Comparison of ENCODE assay signal across 9 cellular contexts in the genomic region with DNA sequence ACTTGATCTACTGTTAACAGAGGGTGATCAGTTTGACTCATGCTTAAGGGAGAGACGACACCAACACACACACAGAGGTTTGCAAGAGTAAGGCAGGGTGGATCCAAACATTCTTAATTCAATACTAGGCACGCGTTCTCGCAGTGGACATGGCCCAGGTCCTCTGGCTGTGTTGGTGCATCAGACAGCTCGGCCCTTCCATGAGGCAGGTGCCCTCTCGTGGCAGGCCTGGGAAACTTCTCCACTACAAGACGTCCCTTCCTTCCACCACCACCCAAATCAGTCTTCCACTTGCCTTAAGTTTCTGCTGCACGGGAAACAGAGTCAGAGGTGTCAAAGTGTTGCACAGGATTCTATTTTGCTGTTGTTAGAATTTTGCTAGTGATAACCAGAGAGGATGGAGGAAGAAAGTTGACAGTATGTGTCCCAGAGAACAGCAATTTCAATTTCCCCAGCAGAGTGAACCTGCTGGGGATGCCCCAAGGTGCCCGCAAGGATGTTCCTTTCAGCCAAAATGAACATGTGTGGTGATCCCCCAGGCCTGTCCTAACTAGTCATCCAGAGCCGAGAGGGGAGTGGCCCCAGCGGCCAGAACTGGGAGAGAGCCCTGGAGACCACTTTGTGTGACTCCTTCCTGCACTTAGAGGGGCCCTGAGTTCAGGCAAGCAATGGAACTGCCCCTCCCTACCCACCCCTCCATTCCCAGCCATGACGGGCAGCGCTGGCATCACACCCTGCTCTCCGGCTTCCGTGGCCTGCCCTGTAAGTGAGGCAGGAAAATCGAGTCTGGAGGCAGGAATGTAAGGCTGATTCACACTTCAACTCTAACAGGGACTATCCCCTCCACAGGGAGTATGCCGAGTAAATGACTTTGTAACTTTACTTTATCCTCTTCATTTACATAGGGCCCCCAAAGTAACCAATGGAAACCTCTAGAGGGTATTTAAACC. TPM values are rescaled to one million over a fixed set of nuclear protein-coding genes. Genes with fewer than 3 reads are reported as not detected.
DNase-seq lines count a peak whose midpoint lies in the region; ATAC-seq and TF ChIP-seq lines count a peak whose summit lies in the region.
"Had no signal": no experiment of that assay in that cellular context is flagged by ENCODE, and none has a peak within 500 bp of the region (broad histone marks: within the 10 kb centered on the region; RNA-seq: fewer than 3 reads in every experiment).

No MANE protein-coding gene starts in this region.

- POLR2A ChIA-PET in A673 (lab: Charles Lee; ENCODE audit: low non-redundant PET) = no interaction called here

- TF ChIP-seq CTCF in A673 (conservative IDR thresholded peaks at IDR 0.05; ENCODE audit: low read depth, low read length) (peak; percentile 71), spleen (IDR thresholded peaks at IDR 0.05 in 8 of 11, conservative IDR thresholded peaks at IDR 0.05 in 3 of 11) (peak; percentile 61 to 84 (median 77))

- DNase-seq in A673 (ENCODE audit: low spot score) (peak; percentile 55), Kasumi-1 (lab: John Stamatoyannopoulos, UW) (peak; percentile 41 to 54), astrocyte of the hippocampus (ENCODE audit: low read depth, low spot score) (peak; percentile 79), hippocampal formation (lab: John Stamatoyannopoulos, UW) (peak; percentile 10 to 20), spleen (peak; percentile 90)
- DNase-seq in T-helper 2 cell treated with Interferon-gamma antibody and Interleukin-4, amounts not matched to agents 5 μg/mL and 100 μg/mL, for 36 hours (ENCODE audit: low spot score) = peak; percentile 18

- H3K4me1 ChIP-seq in A673 (ENCODE audit: insufficient read depth, low read length, poor library complexity, severe bottlenecking) = no peaks in the 10 kb centered on the region
- peaks cover 0 to 17% (median 2%) of the 10 kb centered on the region in 6 donors for H3K4me1 ChIP-seq in spleen

- no peak overlapping the region for H3K27ac ChIP-seq in A673 (ENCODE audit: low read depth, low read length, poor library complexity, severe bottlenecking)
- H3K27ac ChIP-seq in spleen = no peak overlapping the region

- no peaks in the 10 kb centered on the region for H3K9me3 ChIP-seq in A673 (ENCODE audit: low read depth, low read length, poor library complexity, severe bottlenecking)
- H3K9me3 ChIP-seq in spleen = peaks cover 0 to 5% (median 0%) of the 10 kb centered on the region in 8 donors

- H3K27me3 ChIP-seq in A673 (replicated peaks; ENCODE audit: insufficient read depth, low read depth, low read length, poor library complexity) = no peaks in the 10 kb centered on the region
- H3K27me3 ChIP-seq in spleen (replicated peaks in 1 of 7) = no peaks in the 10 kb centered on the region

- CTCF ChIA-PET in A673 (lab: Charles Lee) = interaction anchor here (0.7 to 1.0 kb wide), 2 partner anchors 82 to 178 kb away, joined by 3 to 10 read pairs; no protein-coding TSS in a partner anchor

- WGBS in spleen, 5 donors = 39 to 51% (median 50%) methylated on average over 17 of the region's 17 CpGs

- no peak for TF ChIP-seq POLR2A in spleen (IDR thresholded peaks at IDR 0.05)

- intact Hi-C loops in A673 (cut with micrococcal nuclease; ENCODE audit: unreplicated experiment) (loop anchor here (2.0 kb wide), 1 partner anchor 178 kb away; no protein-coding TSS in a partner anchor), spleen (cut with DNase I; ENCODE audit: low total_unique reads) (loop anchor here (5.0 kb wide), 1 partner anchor 179 kb away; no protein-coding TSS in a partner anchor)

- ATAC-seq in GM18502 (IDR thresholded peaks at IDR 0.05; ENCODE audit: poor library complexity, unreplicated experiment) (peak; percentile 52), GM21447 (IDR thresholded peaks at IDR 0.05; ENCODE audit: unreplicated experiment) (no peak)

- H3K36me3 ChIP-seq in A673 (ENCODE audit: insufficient read depth, low read length, poor library complexity, severe bottlenecking) (no peaks in the 10 kb centered on the region), spleen (peaks cover 0 to 44% (median 40%) of the 10 kb centered on the region in 6 donors)

- no peak overlapping the region for H3K4me3 Mint-ChIP-seq in T-helper 2 cell treated with Interferon-gamma antibody and Interleukin-4, amounts not matched to agents 5 μg/mL and 100 μg/mL, for 36 hours
- H3K4me3 Mint-ChIP-seq: stimulated activated naive CD8-positive, alpha-beta T cell treated with anti-CD3 and anti-CD28 coated beads, Interleukin-15, Interleukin-2, amounts not matched to agents 100 ng/mL and 50 ng/mL, for 24 hours had no signal

- BruUV-seq in A673 (replicated peaks; lab: Mats Ljungman, UMichigan) = no TSS peak

- H3K27me3 Mint-ChIP-seq in T-helper 2 cell treated with Interferon-gamma antibody and Interleukin-4, amounts not matched to agents 5 μg/mL and 100 μg/mL, for 36 hours (ENCODE audit: low read depth) = no peaks in the 10 kb centered on the region
- H3K27me3 Mint-ChIP-seq: stimulated activated naive CD8-positive, alpha-beta T cell treated with anti-CD3 and anti-CD28 coated beads, Interleukin-15, Interleukin-2, amounts not matched to agents 100 ng/mL and 50 ng/mL, for 24 hours had no signal

- peaks cover 39% of the 10 kb centered on the region for H3K36me3 Mint-ChIP-seq in T-helper 2 cell treated with Interferon-gamma antibody and Interleukin-4, amounts not matched to agents 5 μg/mL and 100 μg/mL, for 36 hours (ENCODE audit: low read depth)

- H3K9me3 Mint-ChIP-seq in T-helper 2 cell treated with Interferon-gamma antibody and Interleukin-4, amounts not matched to agents 5 μg/mL and 100 μg/mL, for 36 hours = peaks cover 8% of the 10 kb centered on the region
- H3K9me3 Mint-ChIP-seq: stimulated activated naive CD8-positive, alpha-beta T cell treated with anti-CD3 and anti-CD28 coated beads, Interleukin-15, Interleukin-2, amounts not matched to agents 100 ng/mL and 50 ng/mL, for 24 hours had no signal

- H3K4me3 ChIP-seq in A673 (ENCODE audit: low read depth, low read length, poor library complexity, severe bottlenecking) (no peak overlapping the region), spleen (no peak overlapping the region)

- H3K4me1 Mint-ChIP-seq in T-helper 2 cell treated with Interferon-gamma antibody and Interleukin-4, amounts not matched to agents 5 μg/mL and 100 μg/mL, for 36 hours (ENCODE audit: low read depth) = no peaks in the 10 kb centered on the region

- peak overlapping the region; percentile 11 for H3K27ac Mint-ChIP-seq in T-helper 2 cell treated with Interferon-gamma antibody and Interleukin-4, amounts not matched to agents 5 μg/mL and 100 μg/mL, for 36 hours
- H3K27ac Mint-ChIP-seq: stimulated activated naive CD8-positive, alpha-beta T cell treated with anti-CD3 and anti-CD28 coated beads, Interleukin-15, Interleukin-2, amounts not matched to agents 100 ng/mL and 50 ng/mL, for 24 hours had no signal

RNA-seq across cellular contexts. Expression of a gene that starts 34.8 kb away (rescaled TPM):
- total RNA-seq in A673 (2021) (1.2 and 1.7 TPM in 2 replicates), spleen (100 to 1,000 TPM in 5 of 7 donors, 10 to 100 TPM in 2; 67.4 to 148 (median 118) TPM)
- 10 to 100 TPM; 32.8 to 56.5 (median 36.3) TPM for polyA plus RNA-seq in spleen

RNA-seq across cellular contexts. Expression of a gene that starts 47.1 kb away (rescaled TPM):
- total RNA-seq in A673 (2021) = not detected in 2 replicates
- under 1 TPM in 2 of 7 donors, not detected in 5; 0.10 to 0.25 TPM for total RNA-seq in spleen
- under 1 TPM; 0.06 to 0.13 (median 0.07) TPM for polyA plus RNA-seq in spleen

Comparison
In these comparisons a context has a peak if more than half of its experiments do, and no peak if none do; other contexts are left out.
1. DNase-seq: peak in every context shown above with its lines; median percentile 90 in spleen; 79 in astrocyte of the hippocampus; 55 in A673; 48 in Kasumi-1; 18 in T-helper 2 cell treated with Interferon-gamma antibody and Interleukin-4, amounts not matched to agents 5 μg/mL and 100 μg/mL, for 36 hours; 15 in hippocampal formation.
2. RNA of a gene that starts 34.8 kb away (total RNA-seq): 67.4 to 148 TPM in spleen; 1.2 to 1.7 TPM in A673; every median in the first group is over 10 times any median in the second.